In genomic region chr11:79480864-79481263, GRCh38 we compare ENCODE assay signal across 3 cellular contexts.
"Had no signal": no experiment of that assay in that cellular context is flagged by ENCODE, and none has a peak within 500 bp of the region (broad histone marks: within the 10 kb centered on the region; RNA-seq: fewer than 3 reads in every experiment).

No MANE protein-coding gene starts in this region.

- H3K4me3 ChIP-seq: GM12878 had no signal

- DNase-seq: GDM1, GF-D8 had no signal
